In the genomic region with DNA sequence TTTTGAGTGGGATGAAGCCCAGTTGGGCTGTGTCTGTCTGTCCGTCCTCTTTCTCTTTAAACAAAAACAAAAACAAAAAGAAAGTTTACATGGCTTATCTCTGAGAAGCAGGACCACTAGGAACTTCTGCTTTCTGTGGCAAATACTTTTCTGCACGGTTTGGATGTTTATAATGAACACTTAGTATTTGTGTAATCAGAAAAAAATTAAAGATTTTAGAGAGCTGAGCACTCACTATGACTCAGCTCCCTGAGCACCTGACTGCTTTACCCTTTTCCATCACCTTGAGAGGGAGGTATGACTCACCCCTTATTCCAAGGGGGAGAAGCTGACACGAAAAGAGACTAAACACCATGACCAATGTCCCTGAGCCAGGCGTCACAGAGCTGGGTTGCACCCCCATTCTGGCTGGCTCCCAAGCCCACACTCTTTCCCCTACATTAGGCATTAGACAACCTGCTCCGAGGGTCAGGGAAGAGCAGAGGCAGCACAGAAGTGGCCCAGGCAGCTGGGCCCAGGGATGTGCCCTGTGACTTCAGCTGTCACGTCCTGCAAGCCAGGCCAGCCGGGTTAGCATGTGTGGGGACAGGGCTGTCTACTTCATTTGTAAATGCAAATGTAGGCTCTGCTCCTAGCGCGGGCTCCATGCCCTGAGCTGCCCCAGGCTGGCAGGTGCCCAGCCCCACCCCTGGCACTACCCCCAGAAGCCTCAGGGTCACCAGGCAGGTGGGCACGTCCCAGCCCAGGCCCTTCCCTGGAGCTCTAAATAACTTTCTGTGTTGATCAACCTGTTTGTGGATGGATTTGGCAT, we compare ENCODE assay signal across 1 cellular context.
TF ChIP-seq lines count a peak whose summit lies in the region.

No MANE protein-coding gene starts in this region.

TF ChIP-seq in K562, 482 proteins besides CTCF, POLR2A, EP300 and RAD21 (continued from another document and continues in another):
- TF ChIP-seq, protein P1, sequence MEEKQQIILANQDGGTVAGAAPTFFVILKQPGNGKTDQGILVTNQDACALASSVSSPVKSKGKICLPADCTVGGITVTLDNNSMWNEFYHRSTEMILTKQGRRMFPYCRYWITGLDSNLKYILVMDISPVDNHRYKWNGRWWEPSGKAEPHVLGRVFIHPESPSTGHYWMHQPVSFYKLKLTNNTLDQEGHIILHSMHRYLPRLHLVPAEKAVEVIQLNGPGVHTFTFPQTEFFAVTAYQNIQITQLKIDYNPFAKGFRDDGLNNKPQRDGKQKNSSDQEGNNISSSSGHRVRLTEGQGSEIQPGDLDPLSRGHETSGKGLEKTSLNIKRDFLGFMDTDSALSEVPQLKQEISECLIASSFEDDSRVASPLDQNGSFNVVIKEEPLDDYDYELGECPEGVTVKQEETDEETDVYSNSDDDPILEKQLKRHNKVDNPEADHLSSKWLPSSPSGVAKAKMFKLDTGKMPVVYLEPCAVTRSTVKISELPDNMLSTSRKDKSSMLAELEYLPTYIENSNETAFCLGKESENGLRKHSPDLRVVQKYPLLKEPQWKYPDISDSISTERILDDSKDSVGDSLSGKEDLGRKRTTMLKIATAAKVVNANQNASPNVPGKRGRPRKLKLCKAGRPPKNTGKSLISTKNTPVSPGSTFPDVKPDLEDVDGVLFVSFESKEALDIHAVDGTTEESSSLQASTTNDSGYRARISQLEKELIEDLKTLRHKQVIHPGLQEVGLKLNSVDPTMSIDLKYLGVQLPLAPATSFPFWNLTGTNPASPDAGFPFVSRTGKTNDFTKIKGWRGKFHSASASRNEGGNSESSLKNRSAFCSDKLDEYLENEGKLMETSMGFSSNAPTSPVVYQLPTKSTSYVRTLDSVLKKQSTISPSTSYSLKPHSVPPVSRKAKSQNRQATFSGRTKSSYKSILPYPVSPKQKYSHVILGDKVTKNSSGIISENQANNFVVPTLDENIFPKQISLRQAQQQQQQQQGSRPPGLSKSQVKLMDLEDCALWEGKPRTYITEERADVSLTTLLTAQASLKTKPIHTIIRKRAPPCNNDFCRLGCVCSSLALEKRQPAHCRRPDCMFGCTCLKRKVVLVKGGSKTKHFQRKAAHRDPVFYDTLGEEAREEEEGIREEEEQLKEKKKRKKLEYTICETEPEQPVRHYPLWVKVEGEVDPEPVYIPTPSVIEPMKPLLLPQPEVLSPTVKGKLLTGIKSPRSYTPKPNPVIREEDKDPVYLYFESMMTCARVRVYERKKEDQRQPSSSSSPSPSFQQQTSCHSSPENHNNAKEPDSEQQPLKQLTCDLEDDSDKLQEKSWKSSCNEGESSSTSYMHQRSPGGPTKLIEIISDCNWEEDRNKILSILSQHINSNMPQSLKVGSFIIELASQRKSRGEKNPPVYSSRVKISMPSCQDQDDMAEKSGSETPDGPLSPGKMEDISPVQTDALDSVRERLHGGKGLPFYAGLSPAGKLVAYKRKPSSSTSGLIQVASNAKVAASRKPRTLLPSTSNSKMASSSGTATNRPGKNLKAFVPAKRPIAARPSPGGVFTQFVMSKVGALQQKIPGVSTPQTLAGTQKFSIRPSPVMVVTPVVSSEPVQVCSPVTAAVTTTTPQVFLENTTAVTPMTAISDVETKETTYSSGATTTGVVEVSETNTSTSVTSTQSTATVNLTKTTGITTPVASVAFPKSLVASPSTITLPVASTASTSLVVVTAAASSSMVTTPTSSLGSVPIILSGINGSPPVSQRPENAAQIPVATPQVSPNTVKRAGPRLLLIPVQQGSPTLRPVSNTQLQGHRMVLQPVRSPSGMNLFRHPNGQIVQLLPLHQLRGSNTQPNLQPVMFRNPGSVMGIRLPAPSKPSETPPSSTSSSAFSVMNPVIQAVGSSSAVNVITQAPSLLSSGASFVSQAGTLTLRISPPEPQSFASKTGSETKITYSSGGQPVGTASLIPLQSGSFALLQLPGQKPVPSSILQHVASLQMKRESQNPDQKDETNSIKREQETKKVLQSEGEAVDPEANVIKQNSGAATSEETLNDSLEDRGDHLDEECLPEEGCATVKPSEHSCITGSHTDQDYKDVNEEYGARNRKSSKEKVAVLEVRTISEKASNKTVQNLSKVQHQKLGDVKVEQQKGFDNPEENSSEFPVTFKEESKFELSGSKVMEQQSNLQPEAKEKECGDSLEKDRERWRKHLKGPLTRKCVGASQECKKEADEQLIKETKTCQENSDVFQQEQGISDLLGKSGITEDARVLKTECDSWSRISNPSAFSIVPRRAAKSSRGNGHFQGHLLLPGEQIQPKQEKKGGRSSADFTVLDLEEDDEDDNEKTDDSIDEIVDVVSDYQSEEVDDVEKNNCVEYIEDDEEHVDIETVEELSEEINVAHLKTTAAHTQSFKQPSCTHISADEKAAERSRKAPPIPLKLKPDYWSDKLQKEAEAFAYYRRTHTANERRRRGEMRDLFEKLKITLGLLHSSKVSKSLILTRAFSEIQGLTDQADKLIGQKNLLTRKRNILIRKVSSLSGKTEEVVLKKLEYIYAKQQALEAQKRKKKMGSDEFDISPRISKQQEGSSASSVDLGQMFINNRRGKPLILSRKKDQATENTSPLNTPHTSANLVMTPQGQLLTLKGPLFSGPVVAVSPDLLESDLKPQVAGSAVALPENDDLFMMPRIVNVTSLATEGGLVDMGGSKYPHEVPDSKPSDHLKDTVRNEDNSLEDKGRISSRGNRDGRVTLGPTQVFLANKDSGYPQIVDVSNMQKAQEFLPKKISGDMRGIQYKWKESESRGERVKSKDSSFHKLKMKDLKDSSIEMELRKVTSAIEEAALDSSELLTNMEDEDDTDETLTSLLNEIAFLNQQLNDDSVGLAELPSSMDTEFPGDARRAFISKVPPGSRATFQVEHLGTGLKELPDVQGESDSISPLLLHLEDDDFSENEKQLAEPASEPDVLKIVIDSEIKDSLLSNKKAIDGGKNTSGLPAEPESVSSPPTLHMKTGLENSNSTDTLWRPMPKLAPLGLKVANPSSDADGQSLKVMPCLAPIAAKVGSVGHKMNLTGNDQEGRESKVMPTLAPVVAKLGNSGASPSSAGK (IDR thresholded peaks at IDR 0.05) = no peak
- TF ChIP-seq C11orf30 (IDR thresholded peaks at IDR 0.05; ENCODE audit: low read depth) (peak; percentile 91), KDM1A (IDR thresholded peaks at IDR 0.05) (peak; percentile 59 to 73; a peak in 3 of 4 replicates), RHOXF2B (CRISPR knock-in tag; conservative IDR thresholded peaks at IDR 0.05) (0 out of 2 replicates have a peak, but pooled peaks have one; percentile 26), NFE2 (IDR thresholded peaks at IDR 0.05; ENCODE audit: low read depth) (peak; percentile 98), HNRNPL (IDR thresholded peaks at IDR 0.05; ENCODE audit: low read depth, low read length) (no peak), ZNF197 (CRISPR knock-in tag; IDR thresholded peaks at IDR 0.05; ENCODE audit: low read depth) (peak; percentile 70; the same call in 1 of the 2 replicates), HMG20A (CRISPR knock-in tag; conservative IDR thresholded peaks at IDR 0.05) (no peak), ASH1L (IDR thresholded peaks at IDR 0.05; ENCODE audit: borderline replicate concordance, low read depth, partially characterized antibody) (no peak), CREB1 (IDR thresholded peaks at IDR 0.05) (peak; percentile 56; the same call in 1 of the 2 replicates), CREB1 (CRISPR knock-in tag; IDR thresholded peaks at IDR 0.05) (peak; percentile 65; the same call in 1 of the 2 replicates), SLC30A9 (CRISPR knock-in tag; IDR thresholded peaks at IDR 0.05) (no peak), HDAC3 (IDR thresholded peaks at IDR 0.05; ENCODE audit: borderline replicate concordance, partially characterized antibody) (no peak), RBM25 (IDR thresholded peaks at IDR 0.05; ENCODE audit: low read depth, low read length, severe bottlenecking) (no peak), SMARCC2 (IDR thresholded peaks at IDR 0.05; ENCODE audit: low read depth) (peak; percentile 96), SMARCE1 (IDR thresholded peaks at IDR 0.05) (peak; percentile 99), NR4A1 (CRISPR knock-in tag; IDR thresholded peaks at IDR 0.05) (no peak), NR4A1 (tag; IDR thresholded peaks at IDR 0.05) (peak; percentile 24; the same call in 1 of the 2 replicates), JUND (IDR thresholded peaks at IDR 0.05; ENCODE audit: borderline replicate concordance, low read depth, low read length) (peak; percentile 99), JUND (tag; IDR thresholded peaks at IDR 0.05; ENCODE audit: borderline replicate concordance, low read depth, low read length) (peak; percentile 99), ZNF311 (CRISPR knock-in tag; IDR thresholded peaks at IDR 0.05) (no peak), KLF10 (CRISPR knock-in tag; IDR thresholded peaks at IDR 0.05) (no peak), LEF1 (IDR thresholded peaks at IDR 0.05) (0 out of 2 replicates have a peak, but pooled peaks have one; percentile 67), CBFA2T2 (conservative IDR thresholded peaks at IDR 0.05) (no peak; the same call in 1 of the 2 replicates), SMARCA5 (IDR thresholded peaks at IDR 0.05) (peak; percentile 64; the same call in 1 of the 2 replicates), SMAD1 (IDR thresholded peaks at IDR 0.05; ENCODE audit: low read depth, low read length, partially characterized antibody) (no peak), WHSC1 (IDR thresholded peaks at IDR 0.05; ENCODE audit: low read length) (no peak), MECOM (CRISPR knock-in tag; IDR thresholded peaks at IDR 0.05) (no peak), DMBX1 (CRISPR knock-in tag; IDR thresholded peaks at IDR 0.05; ENCODE audit: borderline replicate concordance) (peak; percentile 36; the same call in 1 of the 2 replicates), SRSF9 (IDR thresholded peaks at IDR 0.05; ENCODE audit: borderline replicate concordance, low read depth, low read length) (no peak), NCOA6 (IDR thresholded peaks at IDR 0.05) (no peak), CBX1 (IDR thresholded peaks at IDR 0.05; ENCODE audit: low read depth) (no peak), PHF21A (IDR thresholded peaks at IDR 0.05; ENCODE audit: borderline replicate concordance, low read depth) (no peak; the same call in 1 of the 2 replicates), ILF3 (IDR thresholded peaks at IDR 0.05; ENCODE audit: borderline replicate concordance) (no peak), ZNF143 (CRISPR knock-in tag; IDR thresholded peaks at IDR 0.05) (no peak)
- TF ChIP-seq, protein P2, sequence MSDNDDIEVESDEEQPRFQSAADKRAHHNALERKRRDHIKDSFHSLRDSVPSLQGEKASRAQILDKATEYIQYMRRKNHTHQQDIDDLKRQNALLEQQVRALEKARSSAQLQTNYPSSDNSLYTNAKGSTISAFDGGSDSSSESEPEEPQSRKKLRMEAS (CRISPR knock-in tag; IDR thresholded peaks at IDR 0.05) = peak; percentile 35
- TF ChIP-seq, protein P3, sequence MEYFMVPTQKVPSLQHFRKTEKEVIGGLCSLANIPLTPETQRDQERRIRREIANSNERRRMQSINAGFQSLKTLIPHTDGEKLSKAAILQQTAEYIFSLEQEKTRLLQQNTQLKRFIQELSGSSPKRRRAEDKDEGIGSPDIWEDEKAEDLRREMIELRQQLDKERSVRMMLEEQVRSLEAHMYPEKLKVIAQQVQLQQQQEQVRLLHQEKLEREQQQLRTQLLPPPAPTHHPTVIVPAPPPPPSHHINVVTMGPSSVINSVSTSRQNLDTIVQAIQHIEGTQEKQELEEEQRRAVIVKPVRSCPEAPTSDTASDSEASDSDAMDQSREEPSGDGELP (CRISPR knock-in tag; IDR thresholded peaks at IDR 0.05; ENCODE audit: borderline replicate concordance) = peak; percentile 63; the same call in 1 of the 2 replicates
- TF ChIP-seq, protein P4, sequence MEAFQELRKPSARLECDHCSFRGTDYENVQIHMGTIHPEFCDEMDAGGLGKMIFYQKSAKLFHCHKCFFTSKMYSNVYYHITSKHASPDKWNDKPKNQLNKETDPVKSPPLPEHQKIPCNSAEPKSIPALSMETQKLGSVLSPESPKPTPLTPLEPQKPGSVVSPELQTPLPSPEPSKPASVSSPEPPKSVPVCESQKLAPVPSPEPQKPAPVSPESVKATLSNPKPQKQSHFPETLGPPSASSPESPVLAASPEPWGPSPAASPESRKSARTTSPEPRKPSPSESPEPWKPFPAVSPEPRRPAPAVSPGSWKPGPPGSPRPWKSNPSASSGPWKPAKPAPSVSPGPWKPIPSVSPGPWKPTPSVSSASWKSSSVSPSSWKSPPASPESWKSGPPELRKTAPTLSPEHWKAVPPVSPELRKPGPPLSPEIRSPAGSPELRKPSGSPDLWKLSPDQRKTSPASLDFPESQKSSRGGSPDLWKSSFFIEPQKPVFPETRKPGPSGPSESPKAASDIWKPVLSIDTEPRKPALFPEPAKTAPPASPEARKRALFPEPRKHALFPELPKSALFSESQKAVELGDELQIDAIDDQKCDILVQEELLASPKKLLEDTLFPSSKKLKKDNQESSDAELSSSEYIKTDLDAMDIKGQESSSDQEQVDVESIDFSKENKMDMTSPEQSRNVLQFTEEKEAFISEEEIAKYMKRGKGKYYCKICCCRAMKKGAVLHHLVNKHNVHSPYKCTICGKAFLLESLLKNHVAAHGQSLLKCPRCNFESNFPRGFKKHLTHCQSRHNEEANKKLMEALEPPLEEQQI (IDR thresholded peaks at IDR 0.05) = no peak
- TF ChIP-seq, protein P5, sequence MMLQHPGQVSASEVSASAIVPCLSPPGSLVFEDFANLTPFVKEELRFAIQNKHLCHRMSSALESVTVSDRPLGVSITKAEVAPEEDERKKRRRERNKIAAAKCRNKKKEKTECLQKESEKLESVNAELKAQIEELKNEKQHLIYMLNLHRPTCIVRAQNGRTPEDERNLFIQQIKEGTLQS (IDR thresholded peaks at IDR 0.05) = peak; percentile 99
- TF ChIP-seq, protein P5 (CRISPR knock-in tag; conservative IDR thresholded peaks at IDR 0.05) = peak; percentile 93
- TF ChIP-seq, protein P6, sequence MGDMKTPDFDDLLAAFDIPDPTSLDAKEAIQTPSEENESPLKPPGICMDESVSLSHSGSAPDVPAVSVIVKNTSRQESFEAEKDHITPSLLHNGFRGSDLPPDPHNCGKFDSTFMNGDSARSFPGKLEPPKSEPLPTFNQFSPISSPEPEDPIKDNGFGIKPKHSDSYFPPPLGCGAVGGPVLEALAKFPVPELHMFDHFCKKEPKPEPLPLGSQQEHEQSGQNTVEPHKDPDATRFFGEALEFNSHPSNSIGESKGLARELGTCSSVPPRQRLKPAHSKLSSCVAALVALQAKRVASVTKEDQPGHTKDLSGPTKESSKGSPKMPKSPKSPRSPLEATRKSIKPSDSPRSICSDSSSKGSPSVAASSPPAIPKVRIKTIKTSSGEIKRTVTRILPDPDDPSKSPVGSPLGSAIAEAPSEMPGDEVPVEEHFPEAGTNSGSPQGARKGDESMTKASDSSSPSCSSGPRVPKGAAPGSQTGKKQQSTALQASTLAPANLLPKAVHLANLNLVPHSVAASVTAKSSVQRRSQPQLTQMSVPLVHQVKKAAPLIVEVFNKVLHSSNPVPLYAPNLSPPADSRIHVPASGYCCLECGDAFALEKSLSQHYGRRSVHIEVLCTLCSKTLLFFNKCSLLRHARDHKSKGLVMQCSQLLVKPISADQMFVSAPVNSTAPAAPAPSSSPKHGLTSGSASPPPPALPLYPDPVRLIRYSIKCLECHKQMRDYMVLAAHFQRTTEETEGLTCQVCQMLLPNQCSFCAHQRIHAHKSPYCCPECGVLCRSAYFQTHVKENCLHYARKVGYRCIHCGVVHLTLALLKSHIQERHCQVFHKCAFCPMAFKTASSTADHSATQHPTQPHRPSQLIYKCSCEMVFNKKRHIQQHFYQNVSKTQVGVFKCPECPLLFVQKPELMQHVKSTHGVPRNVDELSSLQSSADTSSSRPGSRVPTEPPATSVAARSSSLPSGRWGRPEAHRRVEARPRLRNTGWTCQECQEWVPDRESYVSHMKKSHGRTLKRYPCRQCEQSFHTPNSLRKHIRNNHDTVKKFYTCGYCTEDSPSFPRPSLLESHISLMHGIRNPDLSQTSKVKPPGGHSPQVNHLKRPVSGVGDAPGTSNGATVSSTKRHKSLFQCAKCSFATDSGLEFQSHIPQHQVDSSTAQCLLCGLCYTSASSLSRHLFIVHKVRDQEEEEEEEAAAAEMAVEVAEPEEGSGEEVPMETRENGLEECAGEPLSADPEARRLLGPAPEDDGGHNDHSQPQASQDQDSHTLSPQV (IDR thresholded peaks at IDR 0.05) = peak; percentile 85
